In the genomic region with DNA sequence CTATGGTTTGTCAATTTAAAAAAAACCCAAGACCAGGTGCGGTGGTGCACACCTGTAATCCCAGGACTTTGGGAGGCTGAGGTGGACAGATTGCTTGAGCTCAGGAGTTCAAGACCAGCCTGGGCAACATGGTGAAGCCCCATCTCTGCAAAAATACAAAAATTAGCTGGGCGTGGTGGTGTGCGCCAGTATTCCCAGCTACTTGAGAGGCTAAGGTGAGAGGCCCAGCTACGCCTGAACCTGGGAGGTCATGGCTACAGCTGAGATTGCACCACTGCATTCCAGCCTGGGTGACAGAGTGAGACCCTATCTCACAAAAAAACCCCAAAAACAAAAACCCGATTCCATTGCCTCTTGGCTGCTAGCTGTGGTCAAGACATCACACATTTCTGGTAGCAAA, we compare ENCODE assay signal across 10 cellular contexts. TPM values are rescaled to one million over a fixed set of nuclear protein-coding genes. Genes with fewer than 3 reads are reported as not detected.
DNase-seq lines count a peak whose midpoint lies in the region; ATAC-seq and TF ChIP-seq lines count a peak whose summit lies in the region.
"Not testable (repeated sequence)": the region's sequence is repeated elsewhere in the genome, so short reads cannot be mapped to it uniquely, and the experiment has no call there.
"Had no signal": no experiment of that assay in that cellular context is flagged by ENCODE, and none has a peak within 500 bp of the region (broad histone marks: within the 10 kb centered on the region; RNA-seq: fewer than 3 reads in every experiment).

No MANE protein-coding gene starts in this region.

- intact Hi-C loops in activated B cell treated with CpG ODN at 0.5 μM for 24 hours (cut with micrococcal nuclease) = loop anchor here (5.0 to 10.0 kb wide), 3 partner anchors 173 to 898 kb away; a partner anchor contains a TSS
- intact Hi-C loops in dendritic cell treated with granulocyte-macrophage colony-stimulating factor and Interleukin-4, amounts not matched to agents 40 ng/mL and 50 ng/mL, for 4 days (cut with micrococcal nuclease) = loop anchor here (10.0 kb wide), 1 partner anchor 500 kb away; a partner anchor contains a TSS
- intact Hi-C loops in left ventricle myocardium inferior (cut with micrococcal nuclease) = not testable (repeated sequence)

- peaks cover 71 to 80% (median 76%) of the 10 kb centered on the region in 10 experiments for H3K4me1 ChIP-seq in BLaER1 treated with 17β-estradiol and CSF1 and Interleukin-3, amounts not matched to agents 10 nM and 100 nM
- H3K4me1 ChIP-seq in OCI-LY1 (ENCODE audit: insufficient read depth, low read length, severe bottlenecking) (peaks cover 71% of the 10 kb centered on the region), left ventricle myocardium inferior (peaks cover 65% of the 10 kb centered on the region), neutrophil (ENCODE audit: control insufficient read depth in 1 of 2, insufficient read depth in 1 of 2, low read depth in 1 of 2, low read length in 1 of 2) (peaks cover 43 to 46% of the 10 kb centered on the region in 2 experiments)

- H3K36me3 ChIP-seq in BLaER1 treated with 17β-estradiol and CSF1 and Interleukin-3, amounts not matched to agents 10 nM and 100 nM = peaks cover 3 to 15% (median 5%) of the 10 kb centered on the region in 11 experiments; a peak in 16 of 22 replicates
- peaks cover 11% of the 10 kb centered on the region; the same call in 1 of the 2 replicates for H3K36me3 ChIP-seq in OCI-LY1 (ENCODE audit: insufficient read depth, low read length)
- H3K36me3 ChIP-seq in left ventricle myocardium inferior, neutrophil: not testable (repeated sequence)

- H4K20me1 ChIP-seq in BLaER1 treated with 17β-estradiol and CSF1 and Interleukin-3, amounts not matched to agents 10 nM and 100 nM = peaks cover 0 to 39% (median 0%) of the 10 kb centered on the region in 11 experiments; a peak in 5 of 22 replicates
- not testable (repeated sequence) for H4K20me1 ChIP-seq in OCI-LY1 (ENCODE audit: insufficient read depth, low read length)

- not testable (repeated sequence) for H3F3A ChIP-seq in OCI-LY1 (ENCODE audit: insufficient read depth, low read length)

- not testable (repeated sequence) for ATAC-seq in activated B cell treated with CpG ODN at 0.5 μM for 24 hours (ENCODE audit: low read depth); stimulated activated naive B cell treated with anti-CD40 and anti-IgM and Interleukin-4, amounts not matched to agents 10 μg/mL and 1 μg/mL and 100 μg/mL, for 72 hours (replicated peaks)

- not testable (repeated sequence) for H3K9me2 ChIP-seq in OCI-LY1 (ENCODE audit: low read depth, low read length)

- peak overlapping the region in 7 of 11 experiments; percentile 8 to 50 (median 26); a peak in 6 of 22 replicates for H3K9ac ChIP-seq in BLaER1 treated with 17β-estradiol and CSF1 and Interleukin-3, amounts not matched to agents 10 nM and 100 nM
- peak overlapping the region; percentile 86 for H3K9ac ChIP-seq in OCI-LY1 (ENCODE audit: low read length)

- peak overlapping the region; percentile 89 to 99 (median 98) for H3K4me2 ChIP-seq in BLaER1 treated with 17β-estradiol and CSF1 and Interleukin-3, amounts not matched to agents 10 nM and 100 nM
- H3K4me2 ChIP-seq in OCI-LY1 (ENCODE audit: low read length) = peak overlapping the region; percentile 88

- peak overlapping the region in 9 of 11 experiments; percentile 51 to 84 (median 63); a peak in 16 of 22 replicates for H3K27ac ChIP-seq in BLaER1 treated with 17β-estradiol and CSF1 and Interleukin-3, amounts not matched to agents 10 nM and 100 nM
- H3K27ac ChIP-seq in OCI-LY1 (ENCODE audit: low read depth, low read length, poor library complexity, severe bottlenecking) = peak overlapping the region; percentile 88
- not testable (repeated sequence) for H3K27ac ChIP-seq in left ventricle myocardium inferior (replicated peaks)
- peak overlapping the region; percentile 92 for H3K27ac ChIP-seq in neutrophil

- H3K79me2 ChIP-seq in OCI-LY1 (ENCODE audit: insufficient read depth, low read length) = peaks cover 43% of the 10 kb centered on the region

- not testable (repeated sequence) for DNase-seq in activated B cell treated with CpG ODN at 0.5 μM for 24 hours; left ventricle myocardium inferior; stimulated activated naive B cell treated with anti-CD40 and anti-IgM and Interleukin-4, amounts not matched to agents 10 μg/mL and 1 μg/mL and 100 μg/mL, for 72 hours

- H3K9me3 Mint-ChIP-seq in activated B cell treated with CpG ODN at 0.5 μM for 24 hours; dendritic cell treated with granulocyte-macrophage colony-stimulating factor and Interleukin-4, amounts not matched to agents 40 ng/mL and 50 ng/mL, for 4 days; stimulated activated naive B cell treated with anti-CD40 and anti-IgM and Interleukin-4, amounts not matched to agents 10 μg/mL and 1 μg/mL and 100 μg/mL, for 72 hours: not testable (repeated sequence)

- H3K27me3 Mint-ChIP-seq in activated B cell treated with CpG ODN at 0.5 μM for 24 hours; dendritic cell treated with granulocyte-macrophage colony-stimulating factor and Interleukin-4, amounts not matched to agents 40 ng/mL and 50 ng/mL, for 4 days; stimulated activated naive B cell treated with anti-CD40 and anti-IgM and Interleukin-4, amounts not matched to agents 10 μg/mL and 1 μg/mL and 100 μg/mL, for 72 hours: not testable (repeated sequence)

- not testable (repeated sequence) for H3K9me3 ChIP-seq in BLaER1 treated with 17β-estradiol and CSF1 and Interleukin-3, amounts not matched to agents 10 nM and 100 nM (replicated peaks in 1 of 11); OCI-LY1 (ENCODE audit: low read length); left ventricle myocardium inferior (replicated peaks); neutrophil

- not testable (repeated sequence) for H3K27me3 ChIP-seq in BLaER1 treated with 17β-estradiol and CSF1 and Interleukin-3, amounts not matched to agents 10 nM and 100 nM; OCI-LY1 (ENCODE audit: insufficient read depth, low read length); left ventricle myocardium inferior (ENCODE audit: low read depth); neutrophil

- H3K36me3 Mint-ChIP-seq in activated B cell treated with CpG ODN at 0.5 μM for 24 hours (ENCODE audit: low read depth) = peaks cover 32% of the 10 kb centered on the region
- peaks cover 36% of the 10 kb centered on the region for H3K36me3 Mint-ChIP-seq in dendritic cell treated with granulocyte-macrophage colony-stimulating factor and Interleukin-4, amounts not matched to agents 40 ng/mL and 50 ng/mL, for 4 days (ENCODE audit: low read depth)
- peaks cover 30 to 51% of the 10 kb centered on the region in 2 donors for H3K36me3 Mint-ChIP-seq in stimulated activated naive B cell treated with anti-CD40 and anti-IgM and Interleukin-4, amounts not matched to agents 10 μg/mL and 1 μg/mL and 100 μg/mL, for 72 hours

- H3K4me3 ChIP-seq in BLaER1 treated with 17β-estradiol and CSF1 and Interleukin-3, amounts not matched to agents 10 nM and 100 nM = peak overlapping the region in 3 of 10 experiments; percentile 1 to 84 (median 75); a peak in 5 of 20 replicates
- H3K4me3 ChIP-seq in GM12875 (ENCODE audit: low read depth, low read length) = peak overlapping the region; percentile 17
- H3K4me3 ChIP-seq in OCI-LY1 (ENCODE audit: low read depth, low read length, poor library complexity, severe bottlenecking) = peak overlapping the region; percentile 88
- H3K4me3 ChIP-seq in left ventricle myocardium inferior = peak overlapping the region; percentile 84
- H3K4me3 ChIP-seq in neutrophil (ENCODE audit: low read depth in 1 of 2, low read length in 1 of 2) = not testable (repeated sequence)

- H2AFZ ChIP-seq in OCI-LY1 (ENCODE audit: low read length) = not testable (repeated sequence)

- H3K27ac Mint-ChIP-seq in activated B cell treated with CpG ODN at 0.5 μM for 24 hours = peak overlapping the region; percentile 96
- H3K27ac Mint-ChIP-seq in dendritic cell treated with granulocyte-macrophage colony-stimulating factor and Interleukin-4, amounts not matched to agents 40 ng/mL and 50 ng/mL, for 4 days = peak overlapping the region; percentile 99
- peak overlapping the region; percentile 95 for H3K27ac Mint-ChIP-seq in stimulated activated naive B cell treated with anti-CD40 and anti-IgM and Interleukin-4, amounts not matched to agents 10 μg/mL and 1 μg/mL and 100 μg/mL, for 72 hours

- TF ChIP-seq CTCF in GM12875 (IDR thresholded peaks at IDR 0.05; ENCODE audit: borderline replicate concordance, insufficient read depth, low read depth, low read length); OCI-LY1 (IDR thresholded peaks at IDR 0.05; ENCODE audit: low read length); activated B cell treated with CpG ODN at 0.5 μM for 24 hours (IDR thresholded peaks at IDR 0.05); left ventricle myocardium inferior (IDR thresholded peaks at IDR 0.05; ENCODE audit: borderline replicate concordance); neutrophil (IDR thresholded peaks at IDR 0.05): not testable (repeated sequence)

- CTCF ChIA-PET in activated B cell treated with CpG ODN at 0.5 μM for 24 hours (lab: Charles Lee) = not testable (repeated sequence)

- POLR2A ChIA-PET in activated B cell treated with CpG ODN at 0.5 μM for 24 hours (lab: Charles Lee) = interaction anchor here (1.5 kb wide), 1 partner anchor 842 kb away, joined by 4 read pairs; a partner anchor contains a TSS

- peak overlapping the region; percentile 96 for H3K4me3 Mint-ChIP-seq in activated B cell treated with CpG ODN at 0.5 μM for 24 hours
- not testable (repeated sequence) for H3K4me3 Mint-ChIP-seq in dendritic cell treated with granulocyte-macrophage colony-stimulating factor and Interleukin-4, amounts not matched to agents 40 ng/mL and 50 ng/mL, for 4 days
- H3K4me3 Mint-ChIP-seq in stimulated activated naive B cell treated with anti-CD40 and anti-IgM and Interleukin-4, amounts not matched to agents 10 μg/mL and 1 μg/mL and 100 μg/mL, for 72 hours = peak overlapping the region; percentile 95 to 97

- peaks cover 85% of the 10 kb centered on the region for H3K4me1 Mint-ChIP-seq in activated B cell treated with CpG ODN at 0.5 μM for 24 hours
- peaks cover 70% of the 10 kb centered on the region for H3K4me1 Mint-ChIP-seq in dendritic cell treated with granulocyte-macrophage colony-stimulating factor and Interleukin-4, amounts not matched to agents 40 ng/mL and 50 ng/mL, for 4 days (ENCODE audit: low read depth)
- peaks cover 55 to 79% of the 10 kb centered on the region in 2 donors for H3K4me1 Mint-ChIP-seq in stimulated activated naive B cell treated with anti-CD40 and anti-IgM and Interleukin-4, amounts not matched to agents 10 μg/mL and 1 μg/mL and 100 μg/mL, for 72 hours

RNA-seq across cellular contexts. Expression of a gene that starts 2.0 kb away (rescaled TPM):
- total RNA-seq in activated B cell treated with CpG ODN at 0.5 μM for 24 hours (51.3 and 53.1 TPM in 2 replicates), left ventricle myocardium inferior (35.4 TPM)

RNA-seq across cellular contexts. Expression of a gene that starts 31.1 kb away (rescaled TPM):
- total RNA-seq in activated B cell treated with CpG ODN at 0.5 μM for 24 hours = 98.9 and 109 TPM in 2 replicates
- 167 TPM for total RNA-seq in left ventricle myocardium inferior

RNA-seq across cellular contexts. Expression of a gene that starts 48.6 kb away (rescaled TPM):
- total RNA-seq in activated B cell treated with CpG ODN at 0.5 μM for 24 hours = not detected in 2 replicates
- not detected for total RNA-seq in left ventricle myocardium inferior
- total RNA-seq: A172; CD4-positive, CD25-positive, alpha-beta regulatory T cell had no signal
